Comparison of ENCODE assay signal across 8 cellular contexts in genomic region chr13:45847554-45848224, GRCh38. TPM values are rescaled to one million over a fixed set of nuclear protein-coding genes. Genes with fewer than 3 reads are reported as not detected.
A peak's percentile ranks its signal among the peaks of the same experiment; 100 is the strongest.
DNase-seq lines count a peak whose midpoint lies in the region; ATAC-seq and TF ChIP-seq lines count a peak whose summit lies in the region.

No MANE protein-coding gene starts in this region.

- CTCF ChIA-PET in naive thymus-derived CD4-positive, alpha-beta T cell (lab: Charles Lee), result interaction anchor here (0.6 to 1.7 kb wide), 2 partner anchors 40 to 582 kb away, joined by 4 to 5 read pairs; no protein-coding TSS in a partner anchor
- CTCF ChIA-PET in RWPE1 (lab: Yijun Ruan, JAX), result interaction anchor here (0.9 kb wide), 1 partner anchor 10 kb away, joined by 3 read pairs; no protein-coding TSS in a partner anchor

- H3K4me3 ChIP-seq in naive thymus-derived CD4-positive, alpha-beta T cell (ENCODE audit: low read length), result peak overlapping the region; percentile 11

- peaks cover 38 to 66% (median 61%) of the 10 kb centered on the region in 7 donors for H3K4me1 Mint-ChIP-seq in naive thymus-derived CD4-positive, alpha-beta T cell
- peaks cover 32% of the 10 kb centered on the region for H3K4me1 Mint-ChIP-seq in endothelial cell (ENCODE audit: unreplicated experiment)

- POLR2A ChIA-PET in naive thymus-derived CD4-positive, alpha-beta T cell (lab: Charles Lee), result interaction anchor here (0.6 to 1.2 kb wide), 6 partner anchors 22 to 879 kb away, joined by 3 to 4 read pairs (median 3); no protein-coding TSS in a partner anchor
- POLR2A ChIA-PET in RWPE1 (lab: Yijun Ruan, JAX; ENCODE audit: low non-redundant PET), result no interaction called here

- intact Hi-C loops in naive thymus-derived CD4-positive, alpha-beta T cell (cut with micrococcal nuclease), result loop anchor here (5.0 to 10.0 kb wide), 3 partner anchors 35 to 707 kb away; partner anchors contain the start of gene LRCH1 (in 1 of the 2)

- H3K9me3 ChIP-seq in naive thymus-derived CD4-positive, alpha-beta T cell (ENCODE audit: control insufficient read depth in 2 of 3, low read length in 3 of 3), result no peaks in the 10 kb centered on the region

- TF ChIP-seq CTCF in RWPE1 (conservative IDR thresholded peaks at IDR 0.05; ENCODE audit: low read depth) (no peak), endothelial cell (IDR thresholded peaks at IDR 0.05; ENCODE audit: unreplicated experiment) (no peak)

- peak overlapping the region; percentile 61 to 89 (median 76) for H3K4me3 Mint-ChIP-seq in naive thymus-derived CD4-positive, alpha-beta T cell
- no peak overlapping the region for H3K4me3 Mint-ChIP-seq in endothelial cell (ENCODE audit: unreplicated experiment)

- H3K27me3 Mint-ChIP-seq in naive thymus-derived CD4-positive, alpha-beta T cell, result peaks cover 0 to 48% (median 5%) of the 10 kb centered on the region in 5 donors
- peaks cover 7% of the 10 kb centered on the region for H3K27me3 Mint-ChIP-seq in endothelial cell (ENCODE audit: unreplicated experiment)

- H3K9me3 Mint-ChIP-seq in naive thymus-derived CD4-positive, alpha-beta T cell, result no peaks in the 10 kb centered on the region
- H3K9me3 Mint-ChIP-seq in endothelial cell (ENCODE audit: unreplicated experiment), result no peaks in the 10 kb centered on the region

- H3K27ac Mint-ChIP-seq in naive thymus-derived CD4-positive, alpha-beta T cell, result peak overlapping the region; percentile 14 to 98 (median 90)
- H3K27ac Mint-ChIP-seq in endothelial cell (ENCODE audit: unreplicated experiment), result no peak overlapping the region

- peaks cover 29 to 45% of the 10 kb centered on the region in 2 donors for H3K4me1 ChIP-seq in naive thymus-derived CD4-positive, alpha-beta T cell (ENCODE audit: control insufficient read depth in 2 of 2, insufficient read depth in 2 of 2, low read length in 2 of 2)

- no peaks in the 10 kb centered on the region for H3K36me3 ChIP-seq in naive thymus-derived CD4-positive, alpha-beta T cell (ENCODE audit: control insufficient read depth in 2 of 3, insufficient read depth in 3 of 3, low read length in 3 of 3)

- peaks cover 0 to 3% (median 0%) of the 10 kb centered on the region in 5 donors for H3K36me3 Mint-ChIP-seq in naive thymus-derived CD4-positive, alpha-beta T cell
- H3K36me3 Mint-ChIP-seq in endothelial cell (ENCODE audit: low read depth, unreplicated experiment), result no peaks in the 10 kb centered on the region

- H3K27me3 ChIP-seq in naive thymus-derived CD4-positive, alpha-beta T cell (ENCODE audit: control insufficient read depth in 2 of 2, insufficient read depth in 2 of 2, low read length in 2 of 2), result no peaks in the 10 kb centered on the region

- DNase-seq in NCI-H345 (lab: John Stamatoyannopoulos, UW) (peak; percentile 73), NCI-H345 treated with DMSO at 0.1 percent for 48 hours (lab: John Stamatoyannopoulos, UW; ENCODE audit: unreplicated experiment) (no peak), NCI-H2107 (lab: John Stamatoyannopoulos, UW) (peak; percentile 64), RWPE1 (ENCODE audit: low spot score) (no peak), endothelial cell (ENCODE audit: low spot score) (no peak)
- DNase-seq in activated naive CD4-positive, alpha-beta T cell treated with Interleukin-2 at 50 U/mL for 16 hours, result peak; percentile 17
- DNase-seq in naive thymus-derived CD4-positive, alpha-beta T cell, result peak; percentile 15 to 83 (median 78)

- peak; percentile 79 for ATAC-seq in naive thymus-derived CD4-positive, alpha-beta T cell
- no peak for ATAC-seq in GM19455 (IDR thresholded peaks at IDR 0.05; ENCODE audit: unreplicated experiment)

- H3K27ac ChIP-seq in naive thymus-derived CD4-positive, alpha-beta T cell (ENCODE audit: low read depth, low read length), result peak overlapping the region; percentile 19
- H3K27ac ChIP-seq in RWPE1, result no peak overlapping the region

RNA-seq across cellular contexts. Expression of gene SIAH3, which starts 3.9 kb away (rescaled TPM):
- total RNA-seq in naive thymus-derived CD4-positive, alpha-beta T cell, result 1 to 10 TPM in 2 of 5 experiments, under 1 TPM in 3; 0.15 to 2.6 (median 0.61) TPM
- polyA plus RNA-seq in naive thymus-derived CD4-positive, alpha-beta T cell, result under 1 TPM; 0.13 to 0.17 TPM
- total RNA-seq in endothelial cell (ENCODE audit: unreplicated experiment), result 0.08 TPM

Comparison
In these comparisons a context has a peak if more than half of its experiments do, and no peak if none do; other contexts are left out.
1. DNase-seq: peak in NCI-H345 (single experiment), NCI-H2107 (single experiment), activated naive CD4-positive, alpha-beta T cell treated with Interleukin-2 at 50 U/mL for 16 hours (single experiment) and naive thymus-derived CD4-positive, alpha-beta T cell (9 of 9); none in NCI-H345 treated with DMSO at 0.1 percent for 48 hours (single experiment), RWPE1 (single experiment) and endothelial cell (single experiment).